In the genomic region with DNA sequence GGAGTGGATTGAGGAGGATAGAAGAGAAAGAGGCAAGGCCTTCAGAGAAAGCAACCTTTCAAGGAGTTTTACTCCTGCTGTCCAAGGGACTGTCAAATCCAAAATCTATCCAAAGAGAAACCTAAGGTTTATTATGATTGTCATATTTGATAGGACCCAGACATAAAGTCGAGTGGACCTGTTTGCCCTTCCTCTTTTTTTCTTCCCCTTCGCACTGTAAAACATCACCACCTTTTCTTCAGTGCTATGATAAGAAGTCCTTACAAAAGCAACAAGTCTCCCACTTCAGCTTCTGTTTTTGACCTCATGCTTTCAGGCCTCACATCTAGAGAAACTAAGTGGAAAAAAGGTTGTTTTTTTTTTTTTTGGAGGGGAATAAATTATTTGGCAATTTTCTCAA, we compare ENCODE assay signal across 18 cellular contexts.
"Had no signal": no experiment of that assay in that cellular context is flagged by ENCODE, and none has a peak within 500 bp of the region (broad histone marks: within the 10 kb centered on the region; RNA-seq: fewer than 3 reads in every experiment).

No MANE protein-coding gene starts in this region.

- H3K27me3 Mint-ChIP-seq: naive B cell, type B pancreatic cell had no signal

- H3K9me3 ChIP-seq: heart left ventricle, neutrophil, ovary, suprapubic skin, thyroid gland had no signal

- DNase-seq: cortex of kidney; dorsolateral prefrontal cortex; effector CD8-positive, alpha-beta T cell; heart left ventricle; hippocampal formation; mesendoderm; naive B cell; ovary; right cardiac atrium; small intestine; stimulated activated CD4-positive, alpha-beta T cell treated with anti-CD3 and anti-CD28 coated beads, Interleukin-12 subunit alpha, Interleukin-12 subunit beta, amount 100 ng/mL, for 4 hours; stimulated activated naive CD8-positive, alpha-beta T cell treated with anti-CD3 and anti-CD28 coated beads, Interleukin-15, Interleukin-2, amounts not matched to agents 100 U/mL and 50 U/mL, for 24 hours; thyroid gland had no signal

- ATAC-seq: esophagus mucosa; heart left ventricle; right cardiac atrium; stimulated activated naive CD8-positive, alpha-beta T cell treated with anti-CD3 and anti-CD28 coated beads, Interleukin-15, Interleukin-2, amounts not matched to agents 100 U/mL and 50 U/mL, for 24 hours had no signal

- H3K36me3 ChIP-seq: neutrophil, ovary, suprapubic skin, thyroid gland had no signal

- H3K4me3 ChIP-seq: dorsolateral prefrontal cortex, heart left ventricle, ovary, suprapubic skin, thyroid gland had no signal

- H3K27me3 ChIP-seq: dorsolateral prefrontal cortex, heart left ventricle, neutrophil, ovary, suprapubic skin, thyroid gland had no signal

- H3K4me3 Mint-ChIP-seq: naive B cell, nephron, type B pancreatic cell had no signal

- H3K4me1 Mint-ChIP-seq: naive B cell, nephron had no signal

- H3K4me1 ChIP-seq: suprapubic skin, thyroid gland had no signal

- H3K36me3 Mint-ChIP-seq: naive B cell had no signal

- H3K9me3 Mint-ChIP-seq: naive B cell, nephron, type B pancreatic cell had no signal

- H3K27ac ChIP-seq: dorsolateral prefrontal cortex, heart left ventricle, neutrophil, ovary, suprapubic skin, thyroid gland had no signal

- H3K27ac Mint-ChIP-seq: naive B cell, nephron, type B pancreatic cell had no signal
